8 cellular contexts compared by ENCODE assay signal in the genomic region with DNA sequence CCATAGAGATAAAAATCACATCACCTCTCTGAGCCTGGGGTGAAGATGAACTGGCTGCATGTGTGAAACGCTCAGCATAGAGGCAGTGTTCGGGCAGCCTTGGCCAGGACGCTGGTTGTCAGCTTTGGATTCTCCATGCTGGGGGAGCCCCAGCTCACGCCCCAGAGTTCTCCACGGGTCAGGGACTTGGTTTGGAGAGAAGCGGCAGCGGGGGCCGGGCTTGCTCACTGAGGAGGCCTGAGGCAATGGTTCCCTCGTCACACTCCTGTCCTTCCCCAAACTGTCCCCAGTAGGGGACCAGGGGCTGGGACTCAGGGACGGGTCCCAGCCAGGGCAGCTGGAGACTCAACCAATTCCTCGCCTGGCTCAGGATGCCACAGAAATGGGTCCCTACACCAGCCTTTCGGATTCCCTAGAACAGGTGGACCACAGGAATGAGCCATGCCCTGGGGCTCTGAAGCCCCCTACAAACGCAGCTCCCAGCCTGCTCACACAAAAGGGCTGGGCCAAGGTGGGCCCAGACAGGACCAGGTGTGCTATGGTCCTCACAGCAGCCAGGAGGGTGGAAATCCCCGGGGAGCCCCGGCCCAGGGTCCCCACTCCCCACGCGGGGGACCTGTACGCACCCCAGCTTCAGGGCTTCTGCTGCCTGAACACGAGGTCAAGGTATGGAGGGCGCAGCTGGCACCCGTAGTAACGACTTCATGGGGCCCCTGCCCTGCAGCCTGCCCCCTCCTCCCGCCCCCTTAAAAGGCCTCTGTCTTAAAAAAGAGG. TPM values are rescaled to one million over a fixed set of nuclear protein-coding genes. Genes with fewer than 3 reads are reported as not detected.
DNase-seq lines count a peak whose midpoint lies in the region; ATAC-seq and TF ChIP-seq lines count a peak whose summit lies in the region.

No MANE protein-coding gene starts in this region.

- in situ Hi-C loops in KBM-7 (cut with MboI; ENCODE audit: low pct_unique_long_range_greater_than_20kb, low sequenced_read_pairs): no loop called here

- DNase-seq in HL-60 (ENCODE audit: low read depth in 1 of 2, low spot score in 1 of 2) (no peak), smooth muscle cell (lab: John Stamatoyannopoulos, UW; ENCODE audit: unreplicated experiment) (no peak), KBM-7 (no peak), 8988T (no peak)
- DNase-seq in activated naive CD8-positive, alpha-beta T cell treated with anti-CD3 and anti-CD28 coated beads, Interleukin-2, amount 10 ng/mL, durations not matched to agents 7 days and 5 days: peak; percentile 34

- POLR2A ChIA-PET in activated naive CD8-positive, alpha-beta T cell treated with anti-CD3 and anti-CD28 coated beads, Interleukin-2, amount 10 ng/mL, durations not matched to agents 7 days and 5 days (lab: Charles Lee): interaction anchor here (0.6 to 1.1 kb wide), 3 partner anchors 8 to 208 kb away, joined by 3 to 4 read pairs (median 4); a partner anchor contains a TSS

- H3K27ac ChIP-seq in HL-60 (replicated peaks) (peak overlapping the region; percentile 53; the same call in 1 of the 2 replicates), smooth muscle cell (ENCODE audit: low read depth) (peak overlapping the region; percentile 53)

- TF ChIP-seq CTCF in HL-60 (IDR thresholded peaks at IDR 0.05; ENCODE audit: insufficient read depth, low read length) (no peak), smooth muscle cell (IDR thresholded peaks at IDR 0.05; ENCODE audit: borderline replicate concordance, insufficient read depth, poor library complexity, severe bottlenecking) (no peak)

- no peaks in the 10 kb centered on the region for H3K27me3 ChIP-seq in HL-60 (ENCODE audit: insufficient read depth, poor library complexity, severe bottlenecking)
- no peaks in the 10 kb centered on the region for H3K27me3 ChIP-seq in iPS-15b (ENCODE audit: control insufficient read depth, insufficient read depth, low read length)
- no peaks in the 10 kb centered on the region for H3K27me3 ChIP-seq in smooth muscle cell (ENCODE audit: low read depth)

- peak overlapping the region; percentile 65 for H3K4me3 Mint-ChIP-seq in activated naive CD8-positive, alpha-beta T cell treated with anti-CD3 and anti-CD28 coated beads, Interleukin-2, amount 10 ng/mL, durations not matched to agents 7 days and 5 days

- peaks cover 57% of the 10 kb centered on the region for H4K20me1 ChIP-seq in smooth muscle cell (ENCODE audit: low read depth)

- H3K4me2 ChIP-seq in smooth muscle cell: peak overlapping the region; percentile 98

- H3K9ac ChIP-seq in iPS-15b (ENCODE audit: low read depth, low read length): peak overlapping the region; percentile 24
- peak overlapping the region; percentile 96 for H3K9ac ChIP-seq in smooth muscle cell (ENCODE audit: low read depth)

- 65% methylated on average over 23 of the region's 23 CpGs for WGBS in smooth muscle cell (ENCODE audit: low lambda C conversion rate)

- H3K36me3 Mint-ChIP-seq in activated naive CD8-positive, alpha-beta T cell treated with anti-CD3 and anti-CD28 coated beads, Interleukin-2, amount 10 ng/mL, durations not matched to agents 7 days and 5 days: no peaks in the 10 kb centered on the region

- ATAC-seq in activated naive CD8-positive, alpha-beta T cell treated with anti-CD3 and anti-CD28 coated beads, Interleukin-2, amount 10 ng/mL, durations not matched to agents 7 days and 5 days (ENCODE audit: low read depth): no peak
- ATAC-seq in GM19324 (IDR thresholded peaks at IDR 0.05; ENCODE audit: low FRiP score, unreplicated experiment): no peak
- no peak for ATAC-seq in GM19395 (IDR thresholded peaks at IDR 0.05; ENCODE audit: unreplicated experiment)

- no peaks in the 10 kb centered on the region for H3K4me1 ChIP-seq in iPS-15b (ENCODE audit: control insufficient read depth, insufficient read depth, low read length)
- peaks cover 20% of the 10 kb centered on the region for H3K4me1 ChIP-seq in smooth muscle cell (ENCODE audit: low read depth)

- H3K27me3 Mint-ChIP-seq in activated naive CD8-positive, alpha-beta T cell treated with anti-CD3 and anti-CD28 coated beads, Interleukin-2, amount 10 ng/mL, durations not matched to agents 7 days and 5 days: no peaks in the 10 kb centered on the region

- H3K4me1 Mint-ChIP-seq in activated naive CD8-positive, alpha-beta T cell treated with anti-CD3 and anti-CD28 coated beads, Interleukin-2, amount 10 ng/mL, durations not matched to agents 7 days and 5 days: no peaks in the 10 kb centered on the region

- no peaks in the 10 kb centered on the region for H3K9me3 ChIP-seq in iPS-15b (ENCODE audit: control insufficient read depth, insufficient read depth, low read length)
- no peaks in the 10 kb centered on the region for H3K9me3 ChIP-seq in smooth muscle cell (replicated peaks; ENCODE audit: low read depth)

- no peaks in the 10 kb centered on the region for H3F3A ChIP-seq in smooth muscle cell (ENCODE audit: low read depth)

- peak overlapping the region; percentile 34 for H3K27ac Mint-ChIP-seq in activated naive CD8-positive, alpha-beta T cell treated with anti-CD3 and anti-CD28 coated beads, Interleukin-2, amount 10 ng/mL, durations not matched to agents 7 days and 5 days

- H2AFZ ChIP-seq in smooth muscle cell (ENCODE audit: low read depth): no peak overlapping the region

- peaks cover 44% of the 10 kb centered on the region for H3K79me2 ChIP-seq in smooth muscle cell (ENCODE audit: low read depth)

- H3K4me3 ChIP-seq in HL-60 (replicated peaks; ENCODE audit: insufficient read depth, low read length): peak overlapping the region; percentile 69
- H3K4me3 ChIP-seq in iPS-15b (ENCODE audit: low read depth, low read length): peak overlapping the region; percentile 46
- peak overlapping the region; percentile 99 for H3K4me3 ChIP-seq in smooth muscle cell

- H3K36me3 ChIP-seq in iPS-15b (ENCODE audit: control insufficient read depth, insufficient read depth, low read length) (peaks cover 11% of the 10 kb centered on the region), smooth muscle cell (ENCODE audit: low read depth) (no peaks in the 10 kb centered on the region)

- H3K9me3 Mint-ChIP-seq in activated naive CD8-positive, alpha-beta T cell treated with anti-CD3 and anti-CD28 coated beads, Interleukin-2, amount 10 ng/mL, durations not matched to agents 7 days and 5 days: no peaks in the 10 kb centered on the region

RNA-seq across cellular contexts. Expression of a gene that starts 1.4 kb away (rescaled TPM):
- total RNA-seq in activated naive CD8-positive, alpha-beta T cell treated with anti-CD3 and anti-CD28 coated beads, Interleukin-2, amount 10 ng/mL, durations not matched to agents 7 days and 5 days: 10 to 100 TPM; 26.2 to 33.2 TPM
- total RNA-seq in smooth muscle cell: 26.8 and 28.2 TPM in 2 replicates
- polyA plus RNA-seq in smooth muscle cell: 81.8 and 87.6 TPM in 2 replicates

RNA-seq across cellular contexts. Expression of a gene that starts 18.6 kb away (rescaled TPM):
- 10 to 100 TPM; 28.5 to 28.7 TPM for total RNA-seq in activated naive CD8-positive, alpha-beta T cell treated with anti-CD3 and anti-CD28 coated beads, Interleukin-2, amount 10 ng/mL, durations not matched to agents 7 days and 5 days
- total RNA-seq in smooth muscle cell: 15.1 and 16.2 TPM in 2 replicates
- 8.7 and 13.4 TPM in 2 replicates for polyA plus RNA-seq in smooth muscle cell

RNA-seq across cellular contexts. Expression of a gene that starts 18.6 kb away (rescaled TPM):
- 1 to 10 TPM; 2.4 to 3.2 TPM for total RNA-seq in activated naive CD8-positive, alpha-beta T cell treated with anti-CD3 and anti-CD28 coated beads, Interleukin-2, amount 10 ng/mL, durations not matched to agents 7 days and 5 days
- 0.63 and 3.0 TPM in 2 replicates for total RNA-seq in smooth muscle cell
- polyA plus RNA-seq in smooth muscle cell: 0.35 and 2.0 TPM in 2 replicates

Comparison
In these comparisons a context has a peak if more than half of its experiments do, and no peak if none do; other contexts are left out.
1. H3K4me3 ChIP-seq: peak in every context shown above with its lines; median percentile 99 in smooth muscle cell; 69 in HL-60; 46 in iPS-15b.